ENCODE assay signal across 24 cellular contexts in the genomic region with DNA sequence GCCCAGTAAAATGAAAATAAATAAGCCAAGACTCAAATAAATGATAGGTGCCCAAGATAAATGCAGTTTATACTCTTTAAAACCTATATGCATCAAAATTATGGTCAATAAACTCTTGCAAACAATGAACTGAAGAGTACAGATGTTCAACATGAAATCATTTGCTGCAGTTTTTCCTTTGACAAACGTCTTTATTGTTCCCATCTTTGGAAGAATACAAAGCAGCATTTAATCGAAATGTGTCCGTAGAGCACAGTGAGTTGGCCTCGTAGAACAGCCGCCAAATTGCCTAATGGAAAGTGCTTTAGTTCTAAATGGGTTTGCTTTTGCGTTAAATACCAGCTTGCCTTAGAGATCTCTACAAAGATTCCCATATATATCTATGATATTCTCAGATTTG.
"Had no signal": no experiment of that assay in that cellular context is flagged by ENCODE, and none has a peak within 500 bp of the region (broad histone marks: within the 10 kb centered on the region; RNA-seq: fewer than 3 reads in every experiment).

No MANE protein-coding gene starts in this region.

- H3K27ac Mint-ChIP-seq: naive thymus-derived CD8-positive, alpha-beta T cell; nephron progenitor cell; progenitor cell of endocrine pancreas; stimulated activated effector memory CD8-positive, alpha-beta T cell treated with anti-CD3 and anti-CD28 coated beads, Interleukin-12 subunit alpha, Interleukin-12 subunit beta, amount 100 ng/mL, for 72 hours; type B pancreatic cell had no signal

- H3K4me1 Mint-ChIP-seq: naive thymus-derived CD8-positive, alpha-beta T cell; nephron progenitor cell; stimulated activated effector memory CD8-positive, alpha-beta T cell treated with anti-CD3 and anti-CD28 coated beads, Interleukin-12 subunit alpha, Interleukin-12 subunit beta, amount 100 ng/mL, for 72 hours had no signal

- H3K79me2 ChIP-seq: hepatocyte had no signal

- ATAC-seq: gastrocnemius medialis; heart left ventricle; left cardiac atrium; left lung; naive thymus-derived CD8-positive, alpha-beta T cell; pancreas; right cardiac atrium; stimulated activated effector memory CD8-positive, alpha-beta T cell treated with anti-CD3 and anti-CD28 coated beads, Interleukin-12 subunit alpha, Interleukin-12 subunit beta, amount 100 ng/mL, for 72 hours had no signal

- H3K9me3 Mint-ChIP-seq: nephron progenitor cell, type B pancreatic cell had no signal

- H3K27ac ChIP-seq: dorsolateral prefrontal cortex, gastrocnemius medialis, heart left ventricle, hepatocyte, left lung, neutrophil, pancreas, sigmoid colon, stomach, testis, tibial artery had no signal

- H3K36me3 ChIP-seq: gastrocnemius medialis, heart left ventricle, left lung, neutrophil, pancreas, sigmoid colon, stomach, tibial artery had no signal

- H2AFZ ChIP-seq: hepatocyte had no signal

- H3K4me2 ChIP-seq: hepatocyte had no signal

- H3K36me3 Mint-ChIP-seq: naive thymus-derived CD8-positive, alpha-beta T cell; stimulated activated effector memory CD8-positive, alpha-beta T cell treated with anti-CD3 and anti-CD28 coated beads, Interleukin-12 subunit alpha, Interleukin-12 subunit beta, amount 100 ng/mL, for 72 hours had no signal

- H3K9me3 ChIP-seq: gastrocnemius medialis, heart left ventricle, left lung, neutrophil, pancreas, sigmoid colon, stomach, testis, tibial artery had no signal

- H3K27me3 ChIP-seq: gastrocnemius medialis, heart left ventricle, hepatocyte, left lung, neutrophil, pancreas, sigmoid colon, stomach, testis, tibial artery had no signal

- H3K4me3 Mint-ChIP-seq: naive thymus-derived CD8-positive, alpha-beta T cell; nephron progenitor cell; stimulated activated effector memory CD8-positive, alpha-beta T cell treated with anti-CD3 and anti-CD28 coated beads, Interleukin-12 subunit alpha, Interleukin-12 subunit beta, amount 100 ng/mL, for 72 hours; type B pancreatic cell had no signal

- H3K4me1 ChIP-seq: gastrocnemius medialis, heart left ventricle, left lung, pancreas, sigmoid colon, stomach, testis, tibial artery had no signal

- H3K4me3 ChIP-seq: dorsolateral prefrontal cortex, gastrocnemius medialis, heart left ventricle, hepatocyte, left lung, pancreas, sigmoid colon, stomach, testis, tibial artery had no signal

- DNase-seq: cerebellar nuclear complex; dorsolateral prefrontal cortex; effector CD4-positive, alpha-beta T cell; gastrocnemius medialis; heart left ventricle; left cardiac atrium; left lung; mesendoderm; naive thymus-derived CD8-positive, alpha-beta T cell; nephron progenitor cell; pancreas; right cardiac atrium; sigmoid colon; stimulated activated CD4-positive, alpha-beta T cell treated with anti-CD3 and anti-CD28 coated beads, Interleukin-2, amount 100 ng/mL, for 24 hours; stimulated activated CD4-positive, alpha-beta T cell treated with anti-CD3 and anti-CD28 coated beads, Interleukin-4, amount 100 ng/mL, for 24 hours; stimulated activated naive CD4-positive, alpha-beta T cell treated with Interleukin-2 at 50 U/mL for 16 hours; stomach; testis; tibial artery had no signal

- H3K27me3 Mint-ChIP-seq: progenitor cell of endocrine pancreas, type B pancreatic cell had no signal
